9 cellular contexts compared by ENCODE assay signal in the genomic region with DNA sequence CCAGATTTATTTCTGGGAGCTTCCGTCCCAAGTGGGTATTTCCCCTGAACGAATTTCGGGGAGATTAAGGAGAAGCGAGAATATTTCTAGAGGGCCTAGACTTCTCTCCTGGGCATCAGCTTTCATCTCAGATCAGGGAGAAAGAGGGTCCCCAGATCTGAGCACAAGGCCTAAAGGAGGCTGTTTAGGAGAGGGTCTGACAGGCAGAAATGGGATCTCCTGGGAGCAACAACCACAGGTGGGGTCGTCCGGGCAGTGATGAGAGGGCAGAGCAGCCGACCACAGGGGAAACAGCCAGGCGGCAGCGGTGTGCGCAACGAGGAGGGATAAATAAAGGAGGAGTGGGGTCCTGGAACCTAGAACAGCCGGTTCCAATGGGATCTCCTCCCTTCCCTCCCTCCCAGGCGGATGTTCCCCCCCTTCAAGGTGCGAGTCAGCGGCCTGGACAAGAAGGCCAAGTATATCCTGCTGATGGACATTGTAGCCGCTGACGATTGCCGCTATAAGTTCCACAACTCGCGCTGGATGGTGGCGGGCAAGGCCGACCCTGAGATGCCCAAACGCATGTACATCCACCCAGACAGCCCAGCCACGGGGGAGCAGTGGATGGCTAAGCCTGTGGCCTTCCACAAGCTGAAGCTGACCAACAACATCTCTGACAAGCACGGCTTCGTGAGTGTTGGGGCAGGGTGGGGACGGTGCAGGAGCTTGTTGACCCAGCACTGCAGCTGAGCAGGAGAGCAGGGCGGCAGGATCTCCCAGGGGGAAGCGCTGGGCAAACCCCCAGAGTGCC. TPM values are rescaled to one million over a fixed set of nuclear protein-coding genes. Genes with fewer than 3 reads are reported as not detected.
DNase-seq lines count a peak whose midpoint lies in the region; ATAC-seq, FAIRE-seq and TF ChIP-seq lines count a peak whose summit lies in the region.
"Had no signal": no experiment of that assay in that cellular context is flagged by ENCODE, and none has a peak within 500 bp of the region (broad histone marks: within the 10 kb centered on the region; RNA-seq: fewer than 3 reads in every experiment).

No MANE protein-coding gene starts in this region.

- TF ChIP-seq RAD21 in H1 (IDR thresholded peaks at IDR 0.05 in 1 of 2, conservative IDR thresholded peaks at IDR 0.05 in 1 of 2; ENCODE audit: low read depth in 2 of 2, low read length in 2 of 2): no peak

- peaks cover 46% of the 10 kb centered on the region for H3K4me1 Mint-ChIP-seq in stimulated activated naive CD8-positive, alpha-beta T cell treated with anti-CD3 and anti-CD28 coated beads, Interleukin-15, Interleukin-2, amounts not matched to agents 100 ng/mL and 50 ng/mL, for 24 hours (ENCODE audit: low read depth)
- peaks cover 34% of the 10 kb centered on the region for H3K4me1 Mint-ChIP-seq in nephron

- H3K23me2 ChIP-seq in H1 (ENCODE audit: low read depth, low read length): peaks cover 2% of the 10 kb centered on the region; the same call in 1 of the 2 replicates

- H3K4ac ChIP-seq in H1 (replicated peaks; ENCODE audit: insufficient read length, low read depth, low read length): no peak overlapping the region

- H2BK12ac ChIP-seq in H1 (ENCODE audit: low read depth, low read length): peak overlapping the region; percentile 87; the same call in 1 of the 2 replicates

- H3K4me2 ChIP-seq in H1 (ENCODE audit: insufficient read depth in 1 of 2, low read depth in 2 of 2, low read length in 2 of 2): no peak overlapping the region; a peak in 1 of 4 replicates

- no peak overlapping the region for H2BK20ac ChIP-seq in H1 (ENCODE audit: low read length)

- H2BK15ac ChIP-seq in H1 (ENCODE audit: low read length): peak overlapping the region; percentile 72; the same call in 1 of the 2 replicates

- no peak for TF ChIP-seq EP300 in H1 (IDR thresholded peaks at IDR 0.05; ENCODE audit: borderline replicate concordance in 1 of 2, low read depth in 2 of 2, low read length in 2 of 2)

- FAIRE-seq in H1 (lab: Jason Lieb, UNC) (no peak), GM12892 (lab: Jason Lieb, UNC) (no peak)
- FAIRE-seq: H54 had no signal

- no peak overlapping the region for H2BK5ac ChIP-seq in H1 (ENCODE audit: low read depth, low read length)

- H3K56ac ChIP-seq in H1 (replicated peaks; ENCODE audit: insufficient read length, low read depth, low read length): no peak overlapping the region

- no peak for DNase-seq in stimulated activated naive CD8-positive, alpha-beta T cell treated with anti-CD3 and anti-CD28 coated beads, Interleukin-15, Interleukin-2, amounts not matched to agents 100 U/mL and 50 U/mL, for 24 hours
- DNase-seq in H1 (ENCODE audit: low read depth in 1 of 2, low spot score in 2 of 2): peak in 1 of 2 experiments; percentile 63
- no peak for DNase-seq in mucosa of gallbladder (ENCODE audit: low spot score)
- no peak for DNase-seq in GM12892 (ENCODE audit: insufficient read length)
- DNase-seq in stimulated activated CD4-positive, alpha-beta T cell treated with anti-CD3 and anti-CD28 coated beads, Interleukin-2, amount 100 ng/mL, for 24 hours: no peak

- POLR2A ChIA-PET in H1 (lab: Charles Lee; ENCODE audit: partially characterized antibody): no interaction called here

- WGBS in H1 (ENCODE audit: extremely low coverage in 1 of 2, insufficient coverage in 1 of 2, insufficient read length in 1 of 2, insufficient replicate concordance in 2 of 2, low coverage in 1 of 2, low lambda C conversion rate in 2 of 2, missing lambda C conversion rate in 1 of 2), 2 experiments: 12% methylated on average over 28 of the region's 29 CpGs; no CpG with 5 or more reads in 1 of the 2 experiments

- H4K8ac ChIP-seq in H1 (ENCODE audit: extremely low read depth, insufficient read depth, low read length): no peak overlapping the region

- peaks cover 99 to 100% (median 100%) of the 10 kb centered on the region in 4 experiments for H3K27me3 ChIP-seq in H1 (replicated peaks in 1 of 4; ENCODE audit: control insufficient read depth in 3 of 4, extremely low read depth in 1 of 4, insufficient read depth in 3 of 4, low read length in 3 of 4)

- H3K18ac ChIP-seq in H1 (ENCODE audit: extremely low read depth, low read length): no peak overlapping the region

- H3K36me3 Mint-ChIP-seq in stimulated activated naive CD8-positive, alpha-beta T cell treated with anti-CD3 and anti-CD28 coated beads, Interleukin-15, Interleukin-2, amounts not matched to agents 100 ng/mL and 50 ng/mL, for 24 hours (ENCODE audit: low read depth): no peaks in the 10 kb centered on the region
- H3K36me3 Mint-ChIP-seq in nephron (ENCODE audit: low read depth): peaks cover 36% of the 10 kb centered on the region

- no peaks in the 10 kb centered on the region for H3K9me3 ChIP-seq in H1 (ENCODE audit: insufficient read depth in 2 of 2, low read depth in 1 of 2, low read length in 1 of 2)

- H2AFZ ChIP-seq in H1 (ENCODE audit: low read length): no peak overlapping the region

- H4K91ac ChIP-seq in H1 (replicated peaks; ENCODE audit: insufficient read length, low read length): no peak overlapping the region

- no peak overlapping the region for H3K4me3 ChIP-seq in H1 (ENCODE audit: extremely low read depth in 1 of 4, insufficient read depth in 2 of 4, low read depth in 3 of 4, low read length in 4 of 4)

- peaks cover 53% of the 10 kb centered on the region for H3K27me3 Mint-ChIP-seq in stimulated activated naive CD8-positive, alpha-beta T cell treated with anti-CD3 and anti-CD28 coated beads, Interleukin-15, Interleukin-2, amounts not matched to agents 100 ng/mL and 50 ng/mL, for 24 hours
- peaks cover 63% of the 10 kb centered on the region for H3K27me3 Mint-ChIP-seq in nephron (ENCODE audit: low read depth)

- no peak overlapping the region for H3K27ac ChIP-seq in H1 (ENCODE audit: low read depth, low read length)

- peaks cover 0 to 50% (median 30%) of the 10 kb centered on the region in 4 experiments; a peak in 6 of 7 replicates for H3K4me1 ChIP-seq in H1 (replicated peaks in 1 of 4; ENCODE audit: control insufficient read depth in 3 of 4, insufficient read depth in 4 of 4, low read length in 3 of 4)

- no peaks in the 10 kb centered on the region for H3K79me2 ChIP-seq in H1 (ENCODE audit: control insufficient read depth in 1 of 2, insufficient read depth in 2 of 2, low read length in 2 of 2)

- peaks cover 0 to 22% (median 0%) of the 10 kb centered on the region in 4 experiments; a peak in 1 of 8 replicates for H3K36me3 ChIP-seq in H1 (ENCODE audit: control insufficient read depth in 2 of 4, insufficient read depth in 4 of 4, low read length in 3 of 4)

- no peak overlapping the region for H3K23ac ChIP-seq in H1 (ENCODE audit: insufficient read length)

- no peaks in the 10 kb centered on the region for H3K79me1 ChIP-seq in H1 (ENCODE audit: low read depth, low read length)

- H3K9me3 Mint-ChIP-seq in stimulated activated naive CD8-positive, alpha-beta T cell treated with anti-CD3 and anti-CD28 coated beads, Interleukin-15, Interleukin-2, amounts not matched to agents 100 ng/mL and 50 ng/mL, for 24 hours: no peaks in the 10 kb centered on the region
- H3K9me3 Mint-ChIP-seq in nephron: no peaks in the 10 kb centered on the region

- peak overlapping the region; percentile 58 for H3K4me3 Mint-ChIP-seq in stimulated activated naive CD8-positive, alpha-beta T cell treated with anti-CD3 and anti-CD28 coated beads, Interleukin-15, Interleukin-2, amounts not matched to agents 100 ng/mL and 50 ng/mL, for 24 hours
- H3K4me3 Mint-ChIP-seq in nephron: peak overlapping the region; percentile 92 to 98 (median 93)

- H3K27ac Mint-ChIP-seq in stimulated activated naive CD8-positive, alpha-beta T cell treated with anti-CD3 and anti-CD28 coated beads, Interleukin-15, Interleukin-2, amounts not matched to agents 100 ng/mL and 50 ng/mL, for 24 hours: peak overlapping the region; percentile 29
- peak overlapping the region; percentile 96 to 99 (median 98) for H3K27ac Mint-ChIP-seq in nephron

- no peak overlapping the region for H3K9ac ChIP-seq in H1 (replicated peaks in 1 of 4; ENCODE audit: extremely low read depth in 1 of 4, low read depth in 3 of 4, low read length in 3 of 4)

- ATAC-seq in stimulated activated naive CD8-positive, alpha-beta T cell treated with anti-CD3 and anti-CD28 coated beads, Interleukin-15, Interleukin-2, amounts not matched to agents 100 U/mL and 50 U/mL, for 24 hours: no peak
- ATAC-seq in HG02798 (IDR thresholded peaks at IDR 0.05; ENCODE audit: poor library complexity, unreplicated experiment): no peak

- CTCF ChIA-PET in H1 (lab: Charles Lee; ENCODE audit: partially characterized antibody): interaction anchor here (0.6 to 3.5 kb wide), 7 partner anchors 11 to 430 kb away, joined by 3 to 12 read pairs (median 5); no protein-coding TSS in a partner anchor

- H4K20me1 ChIP-seq in H1 (replicated peaks in 1 of 2; ENCODE audit: control insufficient read depth in 1 of 2, insufficient read depth in 2 of 2, low read length in 2 of 2): peaks cover 35 to 42% of the 10 kb centered on the region in 2 experiments

- TF ChIP-seq POLR2A in H1 (IDR thresholded peaks at IDR 0.05; ENCODE audit: control extremely low read depth in 1 of 2, low read depth in 2 of 2, low read length in 2 of 2) (no peak), GM12892 (IDR thresholded peaks at IDR 0.05; ENCODE audit: low read depth, low read length) (no peak)

- H2AK5ac ChIP-seq in H1 (ENCODE audit: low read depth, low read length): no peak overlapping the region; the same call in 1 of the 2 replicates

- no peak for TF ChIP-seq CTCF in H1 (IDR thresholded peaks at IDR 0.05; ENCODE audit: control extremely low read depth in 1 of 3, insufficient read depth in 1 of 3, low read depth in 1 of 3, low read length in 3 of 3)
- no peak for TF ChIP-seq CTCF in nephron (IDR thresholded peaks at IDR 0.05; ENCODE audit: unreplicated experiment in 3 of 3)

- no peak overlapping the region for H4K5ac ChIP-seq in H1 (ENCODE audit: insufficient read length, low read depth, low read length)

- H3K14ac ChIP-seq in H1 (ENCODE audit: insufficient read length): no peak overlapping the region

- no peak overlapping the region for H2BK120ac ChIP-seq in H1 (replicated peaks; ENCODE audit: low read depth, low read length)

RNA-seq across cellular contexts. Expression of gene TBX2, which starts 1.8 kb away (rescaled TPM):
- not detected in 2 replicates for total RNA-seq in H1 (2021; fragmentation: NEBNext Ultra II Directional; extraction: Animal tissue kit (Norgen Biotek cat#: 25700))
- polyA plus RNA-seq in H1 (2011; rRNA removed): 0.02 TPM in 1 of 2 replicates, not detected in the other
- polyA plus RNA-seq in H1 (2011; cell fraction: cytosol; rRNA removed): not detected
- not detected for polyA plus RNA-seq in H1 (2011; cell fraction: nucleus; rRNA removed)
- polyA plus RNA-seq in H1 (2012, experiment 1 of 2): 0.09 TPM in 1 of 4 replicates, not detected in the others
- not detected for polyA plus RNA-seq in H1 (2012, experiment 2 of 2)
- not detected for polyA plus RNA-seq in H1 (2013, experiment 1 of 2)
- polyA plus RNA-seq in H1 (2013, experiment 2 of 2): not detected
- not detected in 2 replicates for polyA minus RNA-seq in H1 (2011; rRNA and poly(A)+ RNA removed)
- not detected for polyA minus RNA-seq in H1 (2011; cell fraction: cytosol; rRNA and poly(A)+ RNA removed)
- not detected for polyA minus RNA-seq in H1 (2011; cell fraction: nucleus; rRNA and poly(A)+ RNA removed)
- 33.9 TPM for total RNA-seq in mucosa of gallbladder
- not detected for polyA plus RNA-seq in GM12892 (2012; ENCODE audit: missing spikeins)

RNA-seq across cellular contexts. Expression of gene TBX4, which starts 50.7 kb away (rescaled TPM):
- total RNA-seq in H1 (2021; fragmentation: NEBNext Ultra II Directional; extraction: Animal tissue kit (Norgen Biotek cat#: 25700)): not detected in 2 replicates
- polyA plus RNA-seq in H1 (2011; rRNA removed): 0.02 TPM in 1 of 2 replicates, not detected in the other
- not detected for polyA plus RNA-seq in H1 (2011; cell fraction: cytosol; rRNA removed)
- not detected for polyA plus RNA-seq in H1 (2011; cell fraction: nucleus; rRNA removed)
- polyA plus RNA-seq in H1 (2012, experiment 1 of 2): 0.15 to 0.34 TPM in 2 of 4 replicates, not detected in the others
- polyA plus RNA-seq in H1 (2012, experiment 2 of 2): 0.04 TPM
- polyA plus RNA-seq in H1 (2013, experiment 1 of 2): not detected
- polyA plus RNA-seq in H1 (2013, experiment 2 of 2): 0.02 TPM
- not detected in 2 replicates for polyA minus RNA-seq in H1 (2011; rRNA and poly(A)+ RNA removed)
- not detected for polyA minus RNA-seq in H1 (2011; cell fraction: cytosol; rRNA and poly(A)+ RNA removed)
- polyA minus RNA-seq in H1 (2011; cell fraction: nucleus; rRNA and poly(A)+ RNA removed): not detected
- total RNA-seq in mucosa of gallbladder: 1.6 TPM
- polyA plus RNA-seq in GM12892 (2012; ENCODE audit: missing spikeins): not detected

Comparison
In these comparisons a context has a peak if more than half of its experiments do, and no peak if none do; other contexts are left out.
1. RNA of gene TBX2, which starts 1.8 kb away (total RNA-seq): 33.9 TPM in mucosa of gallbladder (single experiment); not detected in H1; every median in the first group is over 10 times any median in the second.